Comparison of ENCODE assay signal across 32 cellular contexts in the genomic region with DNA sequence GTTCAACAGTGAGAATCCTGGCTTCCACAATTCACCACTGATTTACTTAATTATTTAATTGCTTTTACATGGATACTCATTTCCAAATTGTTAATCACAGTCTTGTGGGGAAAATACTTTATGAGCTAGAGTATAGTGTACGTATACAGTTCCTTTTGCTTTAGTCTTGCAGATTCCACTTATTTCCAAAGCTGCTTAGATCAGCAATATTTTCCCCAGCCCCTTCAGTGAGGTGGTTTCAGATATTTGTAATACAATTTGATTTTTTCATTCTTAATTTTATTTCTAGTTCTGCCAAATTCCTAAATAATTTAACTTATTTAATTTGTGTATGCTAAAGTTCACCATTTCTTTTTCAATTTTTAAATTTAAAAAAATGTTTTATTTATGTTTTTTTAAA. TPM values are rescaled to one million over a fixed set of nuclear protein-coding genes. Genes with fewer than 3 reads are reported as not detected.
"Had no signal": no experiment of that assay in that cellular context is flagged by ENCODE, and none has a peak within 500 bp of the region (broad histone marks: within the 10 kb centered on the region; RNA-seq: fewer than 3 reads in every experiment).

No MANE protein-coding gene starts in this region.

- H2AFZ ChIP-seq: neural progenitor cell, parathyroid adenoma had no signal

- H3K27me3 ChIP-seq: neural progenitor cell, ovary, spleen, stomach, thyroid gland, tibial nerve, upper lobe of left lung, vagina had no signal

- H3K4me3 ChIP-seq: neural progenitor cell, ovary, psoas muscle, skin epidermis, smooth muscle cell, spleen, stomach, thoracic aorta, thyroid gland, tibial nerve, upper lobe of left lung, vagina had no signal

- H3K9me3 ChIP-seq: ovary, psoas muscle, spleen, thoracic aorta, thyroid gland, tibial nerve, upper lobe of left lung, vagina had no signal

- FAIRE-seq: urothelium cell line had no signal

- ATAC-seq: naive thymus-derived CD4-positive, alpha-beta T cell; natural killer cell; psoas muscle; right cardiac atrium; sciatic nerve; stimulated activated effector memory CD8-positive, alpha-beta T cell treated with anti-CD3 and anti-CD28 coated beads, Interleukin-12 subunit alpha, Interleukin-12 subunit beta, amount 100 ng/mL, for 72 hours; stimulated activated naive B cell treated with anti-CD40 and anti-IgM and Interleukin-4, amounts not matched to agents 10 μg/mL and 1 μg/mL and 100 μg/mL, for 72 hours had no signal

- H3K4me1 ChIP-seq: neural progenitor cell, parathyroid adenoma, psoas muscle, spleen, stomach, thyroid gland, tibial nerve, upper lobe of left lung, vagina had no signal

- H3K9ac ChIP-seq: neural progenitor cell, parathyroid adenoma had no signal

- DNase-seq: naive thymus-derived CD4-positive, alpha-beta T cell; natural killer cell; occipital lobe; ovary; posterior cingulate gyrus; psoas muscle; right cardiac atrium; spleen; stimulated activated CD4-positive, alpha-beta T cell treated with anti-CD3 and anti-CD28 coated beads, Interleukin-12 subunit alpha, Interleukin-12 subunit beta, amount 100 ng/mL, for 4 hours; stimulated activated CD4-positive, alpha-beta T cell treated with anti-CD3 and anti-CD28 coated beads, Interleukin-1b, Interleukin-23, amount 100 ng/mL, for 48 hours; stimulated activated CD4-positive, alpha-beta T cell treated with anti-CD3 and anti-CD28 coated beads, Interleukin-4, amount 100 ng/mL, for 24 hours; stimulated activated naive B cell treated with anti-CD40 and anti-IgM and Interleukin-4, amounts not matched to agents 10 μg/mL and 1 μg/mL and 100 μg/mL, for 72 hours; stimulated activated naive CD4-positive, alpha-beta T cell treated with Interleukin-2 at 50 U/mL for 16 hours; stomach; thyroid gland; trophoblast cell; upper lobe of left lung had no signal

- H3K36me3 ChIP-seq: neural progenitor cell, ovary, spleen, stomach, thoracic aorta, thyroid gland, tibial nerve, upper lobe of left lung, vagina had no signal

- H3K79me2 ChIP-seq: parathyroid adenoma had no signal

- H3K4me2 ChIP-seq: neural progenitor cell, smooth muscle cell had no signal

- H3K27ac ChIP-seq: neural progenitor cell, ovary, parathyroid adenoma, psoas muscle, skin epidermis, spleen, stomach, thoracic aorta, thyroid gland, tibial nerve, upper lobe of left lung, vagina had no signal

RNA-seq across cellular contexts. Expression of gene GABRA6, which starts 40.3 kb away (rescaled TPM):
- total RNA-seq: naive thymus-derived CD4-positive, alpha-beta T cell; natural killer cell; osteoblast; ovary; progenitor cell of endocrine pancreas; psoas muscle; renal cortical epithelial cell; right cardiac atrium; sciatic nerve; smooth muscle cell; spleen; stomach; subcutaneous adipose tissue; thoracic aorta; thyroid gland; tibial nerve; upper lobe of left lung; ureter; vagina had no signal
- polyA plus RNA-seq: naive thymus-derived CD4-positive, alpha-beta T cell; ovary; psoas muscle; right cardiac atrium; smooth muscle cell; stomach had no signal
